Comparison of ENCODE assay signal across 1 cellular context in genomic region chr2:222747526-222748160, GRCh38.
TF ChIP-seq lines count a peak whose summit lies in the region.

No MANE protein-coding gene starts in this region.

TF ChIP-seq in H1, 55 proteins besides CTCF, POLR2A, EP300 and RAD21 (continued from another document):
- TF ChIP-seq E2F6 (IDR thresholded peaks at IDR 0.05), result no peak
